25 cellular contexts compared by ENCODE assay signal in genomic region chr2:88176352-88176952, GRCh38. TPM values are rescaled to one million over a fixed set of nuclear protein-coding genes. Genes with fewer than 3 reads are reported as not detected.
DNase-seq lines count a peak whose midpoint lies in the region; ATAC-seq and TF ChIP-seq lines count a peak whose summit lies in the region.
"Had no signal": no experiment of that assay in that cellular context is flagged by ENCODE, and none has a peak within 500 bp of the region (broad histone marks: within the 10 kb centered on the region; RNA-seq: fewer than 3 reads in every experiment).

No MANE protein-coding gene starts in this region.

- peak overlapping the region; percentile 62 for H3K27ac ChIP-seq in psoas muscle
- H3K27ac ChIP-seq: HL-60, SJCRH30, transverse colon had no signal

- no peak for TF ChIP-seq CTCF in psoas muscle (IDR thresholded peaks at IDR 0.05)

- intact Hi-C loops in psoas muscle (cut with DNase I) = no loop called here

- peaks cover 41% of the 10 kb centered on the region for H3K4me1 ChIP-seq in psoas muscle
- H3K4me1 ChIP-seq: SJCRH30 had no signal

- WGBS in psoas muscle, 3 donors = 33 to 69% (median 44%) methylated on average over 2 of the region's 2 CpGs

- peak; percentile 1 for DNase-seq in DMS79 treated with DMSO at 0.1 percent for 48 hours (lab: John Stamatoyannopoulos, UW)
- no peak for DNase-seq in DMS79 (lab: John Stamatoyannopoulos, UW)
- peak; percentile 66 for DNase-seq in NCI-H1436 treated with DMSO at 0.1 percent for 48 hours (lab: John Stamatoyannopoulos, UW)
- peak; percentile 42 for DNase-seq in NCI-H774 (lab: John Stamatoyannopoulos, UW)
- no peak for DNase-seq in psoas muscle
- DNase-seq in Kasumi-1 (lab: John Stamatoyannopoulos, UW) = no peak
- no peak for DNase-seq in A172 (ENCODE audit: low spot score)
- DNase-seq: activated CD8-positive, alpha-beta T cell treated with anti-CD3 and anti-CD28 coated beads for 36 hours; activated effector memory CD4-positive, alpha-beta T cell treated with Interleukin-2 at 50 U/mL for 16 hours; activated naive CD8-positive, alpha-beta T cell treated with anti-CD3 and anti-CD28 coated beads for 36 hours; activated T-cell treated with anti-CD3 and anti-CD28 coated beads for 4 hours; AML-193; cerebellar nuclear complex; glutamatergic neuron; kidney glomerular epithelial cell; NK-92 treated with Interleukin-12 subunit alpha and Interleukin-12 subunit beta, amount 100 ng/mL, for 24 hours; SJCRH30; stimulated activated CD8-positive, alpha-beta memory T cell treated with anti-CD3 and anti-CD28 coated beads, Interleukin-4, amount 100 ng/mL, for 48 hours; transverse colon had no signal

- H3K36me3 ChIP-seq in psoas muscle (ENCODE audit: insufficient read depth in 1 of 2, low read depth in 1 of 2) = peaks cover 0 to 30% of the 10 kb centered on the region in 2 donors
- H3K36me3 ChIP-seq: SJCRH30, transverse colon had no signal

- no peaks in the 10 kb centered on the region for H3K27me3 ChIP-seq in psoas muscle (ENCODE audit: insufficient read depth in 3 of 3, low read length in 2 of 3)
- H3K27me3 ChIP-seq: SJCRH30, transverse colon had no signal

- H3K9me3 ChIP-seq in psoas muscle = no peaks in the 10 kb centered on the region
- H3K9me3 ChIP-seq: SJCRH30, transverse colon had no signal

- ATAC-seq in psoas muscle (peak in 3 of 4 donors; percentile 33 to 74 (median 48)), GM18867 (IDR thresholded peaks at IDR 0.05; ENCODE audit: unreplicated experiment) (no peak)
- ATAC-seq: activated CD8-positive, alpha-beta T cell treated with anti-CD3 and anti-CD28 coated beads for 36 hours; GM12878 had no signal

- no peak overlapping the region for H3K4me3 ChIP-seq in psoas muscle
- H3K4me3 ChIP-seq: GM12878, SJCRH30, transverse colon had no signal

RNA-seq across cellular contexts. Expression of gene THNSL2, which starts 6.3 kb away (rescaled TPM):
- 10 to 100 TPM; 49.6 to 71.7 (median 58.0) TPM for total RNA-seq in psoas muscle
- polyA plus RNA-seq in psoas muscle = 10 to 100 TPM; 12.4 to 50.2 (median 40.3) TPM
- total RNA-seq in A172 (2014; rRNA removed; shearing (Covaris generic)) = 0.95 and 2.2 TPM in 2 replicates
- total RNA-seq: Daoy, SJCRH30 had no signal
- polyA plus RNA-seq: GM12878 had no signal

RNA-seq across cellular contexts. Expression of gene FABP1, which starts 48.6 kb away (rescaled TPM):
- under 1 TPM in 3 of 4 donors, not detected in 1; 0.52 to 0.89 (median 0.65) TPM for total RNA-seq in psoas muscle
- polyA plus RNA-seq in psoas muscle = 1 to 10 TPM in 2 of 3 donors, not detected in 1; 1.6 to 4.5 TPM
- not detected in 2 replicates for total RNA-seq in A172 (2014; rRNA removed; shearing (Covaris generic))
- total RNA-seq: activated CD8-positive, alpha-beta T cell treated with anti-CD3 and anti-CD28 coated beads for 36 hours; activated naive CD8-positive, alpha-beta T cell treated with anti-CD3 and anti-CD28 coated beads for 36 hours; Daoy; GM12878; LHCN-M2; posterior vena cava had no signal
- polyA plus RNA-seq: GM12878 had no signal

Comparison
In these comparisons a context has a peak if more than half of its experiments do, and no peak if none do; other contexts are left out.
1. DNase-seq: peak in DMS79 treated with DMSO at 0.1 percent for 48 hours (single experiment), NCI-H1436 treated with DMSO at 0.1 percent for 48 hours (single experiment) and NCI-H774 (single experiment); none in DMS79 (single experiment), psoas muscle (0 of 2), Kasumi-1 (0 of 2) and A172 (single experiment).
2. RNA of gene THNSL2, which starts 6.3 kb away (total RNA-seq): 49.6 to 71.7 TPM in psoas muscle; 0.95 to 2.2 TPM in A172; every median in the first group is over 10 times any median in the second.